8 cellular contexts compared by ENCODE assay signal in the genomic region with DNA sequence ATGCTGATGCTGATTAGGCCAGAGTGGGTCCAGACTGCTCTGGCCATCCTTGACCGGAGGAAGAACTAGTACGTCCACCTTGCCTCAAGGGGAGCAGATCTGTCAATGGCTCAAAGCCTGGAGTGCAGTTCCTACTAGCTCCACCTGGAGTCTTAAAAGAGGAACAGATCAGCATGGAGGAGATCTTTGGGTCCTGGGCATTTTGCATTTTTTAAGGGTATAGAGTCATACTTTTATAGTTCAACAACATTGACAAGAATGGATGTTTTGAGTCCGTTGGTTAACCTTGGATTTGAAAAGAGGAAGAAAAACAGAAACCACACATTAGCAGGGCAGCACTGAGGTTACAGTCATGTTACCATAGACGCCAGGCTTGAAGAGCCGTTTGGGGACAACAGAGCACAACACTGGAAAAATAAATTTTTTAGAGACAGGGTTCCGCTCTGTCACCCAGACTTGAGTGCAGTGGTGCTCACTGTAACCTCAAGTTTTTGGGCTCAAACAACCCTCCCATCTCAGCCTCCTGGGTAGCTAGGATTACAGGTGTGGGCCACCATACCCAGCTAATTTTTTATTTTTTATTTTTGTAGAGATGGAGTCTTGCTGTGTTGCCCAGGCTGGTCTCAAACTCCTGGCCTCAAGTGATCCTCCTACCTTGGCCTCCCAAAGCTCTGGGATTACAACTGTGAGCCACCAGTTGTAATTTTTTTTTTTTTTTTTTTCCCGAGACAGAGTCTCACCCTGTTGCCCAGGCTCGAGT.
DNase-seq lines count a peak whose midpoint lies in the region; ATAC-seq, FAIRE-seq and TF ChIP-seq lines count a peak whose summit lies in the region.

No MANE protein-coding gene starts in this region.

- WGBS in pancreas, 2 donors: 82 to 89% methylated on average over 8 of the region's 8 CpGs
- no CpG with 5 or more reads among the region's 8 CpGs for WGBS in neuronal stem cell (ENCODE audit: extremely low coverage in 2 of 2, insufficient read length in 2 of 2, insufficient replicate concordance in 1 of 2), 2 donors

- H3K9me3 ChIP-seq in pancreas: no peaks in the 10 kb centered on the region
- H3K9me3 ChIP-seq in neuronal stem cell (replicated peaks in 1 of 2; ENCODE audit: control insufficient read depth in 2 of 2, insufficient read depth in 1 of 2, low read depth in 1 of 2, low read length in 2 of 2): no peaks in the 10 kb centered on the region
- no peaks in the 10 kb centered on the region for H3K9me3 ChIP-seq in ascending aorta

- no peak overlapping the region for H3K4ac ChIP-seq in neuronal stem cell (ENCODE audit: low read length)

- H3K23ac ChIP-seq in neuronal stem cell (ENCODE audit: low read depth, low read length, poor library complexity): no peak overlapping the region

- H2AK5ac ChIP-seq in neuronal stem cell (ENCODE audit: low read depth, low read length): no peak overlapping the region

- no peak overlapping the region for H3K14ac ChIP-seq in neuronal stem cell (ENCODE audit: low read length)

- no peak overlapping the region for H2AFZ ChIP-seq in neuronal stem cell (ENCODE audit: low read length)

- DNase-seq in GM12864 (ENCODE audit: low read depth) (peak; percentile 77), amniotic epithelial cell (ENCODE audit: low read depth) (peak; percentile 22), pancreas (no peak), neuronal stem cell (ENCODE audit: low spot score) (no peak), 8988T (no peak), ascending aorta (ENCODE audit: low spot score in 2 of 2) (no peak)

- peak; percentile 65 for TF ChIP-seq CTCF in GM12864 (IDR thresholded peaks at IDR 0.05; ENCODE audit: low read depth, low read length, missing control alignments)
- peak in 2 of 4 donors; percentile 13 to 34 for TF ChIP-seq CTCF in pancreas (IDR thresholded peaks at IDR 0.05)
- no peak for TF ChIP-seq CTCF in ascending aorta (IDR thresholded peaks at IDR 0.05)

- H3K4me1 ChIP-seq in pancreas (no peaks in the 10 kb centered on the region), neuronal stem cell (ENCODE audit: control insufficient read depth in 2 of 2, insufficient read depth in 1 of 2, low read depth in 1 of 2, low read length in 2 of 2) (no peaks in the 10 kb centered on the region), ascending aorta (no peaks in the 10 kb centered on the region)

- no peak overlapping the region for H2BK12ac ChIP-seq in neuronal stem cell (ENCODE audit: low read length)

- H3K36me3 ChIP-seq in pancreas: no peaks in the 10 kb centered on the region
- no peaks in the 10 kb centered on the region for H3K36me3 ChIP-seq in neuronal stem cell (replicated peaks in 1 of 2; ENCODE audit: control insufficient read depth in 2 of 2, insufficient read depth in 2 of 2, low read length in 2 of 2)
- H3K36me3 ChIP-seq in ascending aorta: no peaks in the 10 kb centered on the region

- no peak overlapping the region for H3K4me2 ChIP-seq in neuronal stem cell (ENCODE audit: insufficient read depth, low read length, poor library complexity, severe bottlenecking)

- no peak overlapping the region for H3K18ac ChIP-seq in neuronal stem cell (ENCODE audit: low read length)

- H2BK15ac ChIP-seq in neuronal stem cell (ENCODE audit: low read length): no peak overlapping the region

- H3K4me3 ChIP-seq in GM12864 (ENCODE audit: low read depth, low read length): no peak overlapping the region
- H3K4me3 ChIP-seq in pancreas: no peak overlapping the region
- H3K4me3 ChIP-seq in neuronal stem cell (ENCODE audit: low read length in 2 of 2): no peak overlapping the region
- no peak overlapping the region for H3K4me3 ChIP-seq in ascending aorta

- H3K27ac ChIP-seq in pancreas (no peak overlapping the region), neuronal stem cell (replicated peaks; ENCODE audit: low read length) (no peak overlapping the region), ascending aorta (no peak overlapping the region)

- peak; percentile 68 for ATAC-seq in GM21447 (IDR thresholded peaks at IDR 0.05; ENCODE audit: unreplicated experiment)
- peak; percentile 32 for ATAC-seq in HG03558 (IDR thresholded peaks at IDR 0.05; ENCODE audit: extremely low read depth, unreplicated experiment)
- ATAC-seq in pancreas: peak in 3 of 4 donors; percentile 48 to 84 (median 73)

- no peak overlapping the region for H4K8ac ChIP-seq in neuronal stem cell (ENCODE audit: low read depth, low read length)

- no peak overlapping the region for H2BK5ac ChIP-seq in neuronal stem cell (ENCODE audit: low read length)

- H3K9ac ChIP-seq in neuronal stem cell (ENCODE audit: low read depth, low read length, poor library complexity): no peak overlapping the region

- no peaks in the 10 kb centered on the region for H3K79me1 ChIP-seq in neuronal stem cell (ENCODE audit: low read depth, low read length)

- FAIRE-seq in pancreas (lab: Jason Lieb, UNC): no peak

- H4K91ac ChIP-seq in neuronal stem cell (ENCODE audit: low read depth, low read length, poor library complexity): no peak overlapping the region

- H3K27me3 ChIP-seq in pancreas (no peaks in the 10 kb centered on the region), neuronal stem cell (ENCODE audit: control insufficient read depth in 3 of 3, insufficient read depth in 3 of 3, low read depth in 1 of 3, low read length in 3 of 3) (no peaks in the 10 kb centered on the region), ascending aorta (no peaks in the 10 kb centered on the region)

- intact Hi-C loops in pancreas (cut with DNase I) (no loop called here), ascending aorta (cut with DNase I) (no loop called here)

- no peak overlapping the region for H2BK120ac ChIP-seq in neuronal stem cell (ENCODE audit: low read depth, low read length)

Comparison
In these comparisons a context has a peak if more than half of its experiments do, and no peak if none do; other contexts are left out.
1. DNase-seq: peak in GM12864 (single experiment) and amniotic epithelial cell (single experiment); none in pancreas (0 of 6), neuronal stem cell (single experiment), 8988T (single experiment) and ascending aorta (0 of 2).
2. Peak in every context shown above with its lines, with median percentiles within 50 percentile points of each other: ATAC-seq.